ENCODE assay signal across 16 cellular contexts in genomic region chr11:103842191-103842590, GRCh38.
"Had no signal": no experiment of that assay in that cellular context is flagged by ENCODE, and none has a peak within 500 bp of the region (broad histone marks: within the 10 kb centered on the region; RNA-seq: fewer than 3 reads in every experiment).

No MANE protein-coding gene starts in this region.

- DNase-seq: activated CD4-positive, alpha-beta T cell treated with anti-CD3 and anti-CD28 coated beads for 36 hours; activated CD4-positive, CD25-positive, alpha-beta regulatory T cell; activated naive CD4-positive, alpha-beta T cell; activated T-cell treated with anti-CD3 and anti-CD28 coated beads for 4 hours; activated T-cell treated with anti-CD3 and anti-CD28 coated beads, Interleukin-2, amount 50 U/mL, for 72 hours; adrenal gland; foreskin keratinocyte; heart left ventricle; immature natural killer cell; kidney; lower lobe of right lung; natural killer cell; stimulated activated naive CD4-positive, alpha-beta T cell; tibial artery had no signal

- H3K27ac ChIP-seq: adrenal gland, foreskin keratinocyte, heart left ventricle, lower lobe of right lung, skin epidermis, suprapubic skin, tibial artery had no signal

- H3K36me3 ChIP-seq: adrenal gland, heart left ventricle, lower lobe of right lung, suprapubic skin, tibial artery had no signal

- ATAC-seq: activated CD4-positive, alpha-beta T cell treated with anti-CD3 and anti-CD28 coated beads for 36 hours; activated T-cell treated with anti-CD3 and anti-CD28 coated beads, Interleukin-2, amount 50 U/mL, for 72 hours; foreskin keratinocyte; lower lobe of right lung; natural killer cell had no signal

- H3K9me3 ChIP-seq: adrenal gland, lower lobe of right lung, suprapubic skin, tibial artery had no signal

- H3K4me3 ChIP-seq: adrenal gland, heart left ventricle, lower lobe of right lung, skin epidermis, suprapubic skin, tibial artery had no signal

- H3K4me1 ChIP-seq: foreskin keratinocyte, lower lobe of right lung, suprapubic skin, tibial artery had no signal

- H3K27me3 ChIP-seq: adrenal gland, foreskin keratinocyte, heart left ventricle, suprapubic skin, tibial artery had no signal
